Comparison of ENCODE assay signal across 1 cellular context in the genomic region with DNA sequence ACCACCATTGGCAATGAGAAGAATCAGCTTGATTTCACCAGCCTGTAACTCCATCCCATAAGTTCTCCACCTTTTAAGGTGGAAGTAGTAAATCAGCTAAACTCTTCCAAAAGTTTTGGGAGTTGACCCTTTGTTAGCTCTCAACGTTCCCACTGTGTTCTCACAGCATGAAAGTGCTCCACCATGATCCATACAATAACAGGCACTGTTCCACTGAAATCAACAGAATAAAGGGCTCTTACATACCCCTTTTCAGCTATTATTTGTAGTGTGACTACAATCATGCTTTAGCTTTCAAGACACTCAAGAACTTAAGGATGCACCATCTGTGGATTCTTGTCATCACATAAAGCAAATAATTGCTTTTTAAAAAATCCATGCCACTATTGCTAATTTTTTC.
TF ChIP-seq lines count a peak whose summit lies in the region.

No MANE protein-coding gene starts in this region.

TF ChIP-seq in WTC11, 78 proteins besides CTCF, POLR2A, EP300 and RAD21 (continued from another document):
- TF ChIP-seq, protein P1, sequence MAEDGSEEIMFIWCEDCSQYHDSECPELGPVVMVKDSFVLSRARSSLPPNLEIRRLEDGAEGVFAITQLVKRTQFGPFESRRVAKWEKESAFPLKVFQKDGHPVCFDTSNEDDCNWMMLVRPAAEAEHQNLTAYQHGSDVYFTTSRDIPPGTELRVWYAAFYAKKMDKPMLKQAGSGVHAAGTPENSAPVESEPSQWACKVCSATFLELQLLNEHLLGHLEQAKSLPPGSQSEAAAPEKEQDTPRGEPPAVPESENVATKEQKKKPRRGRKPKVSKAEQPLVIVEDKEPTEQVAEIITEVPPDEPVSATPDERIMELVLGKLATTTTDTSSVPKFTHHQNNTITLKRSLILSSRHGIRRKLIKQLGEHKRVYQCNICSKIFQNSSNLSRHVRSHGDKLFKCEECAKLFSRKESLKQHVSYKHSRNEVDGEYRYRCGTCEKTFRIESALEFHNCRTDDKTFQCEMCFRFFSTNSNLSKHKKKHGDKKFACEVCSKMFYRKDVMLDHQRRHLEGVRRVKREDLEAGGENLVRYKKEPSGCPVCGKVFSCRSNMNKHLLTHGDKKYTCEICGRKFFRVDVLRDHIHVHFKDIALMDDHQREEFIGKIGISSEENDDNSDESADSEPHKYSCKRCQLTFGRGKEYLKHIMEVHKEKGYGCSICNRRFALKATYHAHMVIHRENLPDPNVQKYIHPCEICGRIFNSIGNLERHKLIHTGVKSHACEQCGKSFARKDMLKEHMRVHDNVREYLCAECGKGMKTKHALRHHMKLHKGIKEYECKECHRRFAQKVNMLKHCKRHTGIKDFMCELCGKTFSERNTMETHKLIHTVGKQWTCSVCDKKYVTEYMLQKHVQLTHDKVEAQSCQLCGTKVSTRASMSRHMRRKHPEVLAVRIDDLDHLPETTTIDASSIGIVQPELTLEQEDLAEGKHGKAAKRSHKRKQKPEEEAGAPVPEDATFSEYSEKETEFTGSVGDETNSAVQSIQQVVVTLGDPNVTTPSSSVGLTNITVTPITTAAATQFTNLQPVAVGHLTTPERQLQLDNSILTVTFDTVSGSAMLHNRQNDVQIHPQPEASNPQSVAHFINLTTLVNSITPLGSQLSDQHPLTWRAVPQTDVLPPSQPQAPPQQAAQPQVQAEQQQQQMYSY (CRISPR knock-in tag; IDR thresholded peaks at IDR 0.05) = no peak
- TF ChIP-seq MXD4 (CRISPR knock-in tag; IDR thresholded peaks at IDR 0.05; ENCODE audit: borderline replicate concordance) = no peak
- TF ChIP-seq, protein P2, sequence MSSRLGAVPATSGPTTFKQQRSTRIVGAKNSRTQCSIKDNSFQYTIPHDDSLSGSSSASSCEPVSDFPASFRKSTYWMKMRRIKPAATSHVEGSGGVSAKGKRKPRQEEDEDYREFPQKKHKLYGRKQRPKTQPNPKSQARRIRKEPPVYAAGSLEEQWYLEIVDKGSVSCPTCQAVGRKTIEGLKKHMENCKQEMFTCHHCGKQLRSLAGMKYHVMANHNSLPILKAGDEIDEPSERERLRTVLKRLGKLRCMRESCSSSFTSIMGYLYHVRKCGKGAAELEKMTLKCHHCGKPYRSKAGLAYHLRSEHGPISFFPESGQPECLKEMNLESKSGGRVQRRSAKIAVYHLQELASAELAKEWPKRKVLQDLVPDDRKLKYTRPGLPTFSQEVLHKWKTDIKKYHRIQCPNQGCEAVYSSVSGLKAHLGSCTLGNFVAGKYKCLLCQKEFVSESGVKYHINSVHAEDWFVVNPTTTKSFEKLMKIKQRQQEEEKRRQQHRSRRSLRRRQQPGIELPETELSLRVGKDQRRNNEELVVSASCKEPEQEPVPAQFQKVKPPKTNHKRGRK (CRISPR knock-in tag; IDR thresholded peaks at IDR 0.05; ENCODE audit: borderline replicate concordance) = no peak
- TF ChIP-seq ZNF263 (CRISPR knock-in tag; IDR thresholded peaks at IDR 0.05; ENCODE audit: low read depth) = no peak
- TF ChIP-seq CREM (CRISPR knock-in tag; IDR thresholded peaks at IDR 0.05) = no peak
- TF ChIP-seq SOX15 (CRISPR knock-in tag; IDR thresholded peaks at IDR 0.05) = no peak
